Comparison of ENCODE assay signal across 8 cellular contexts in the genomic region with DNA sequence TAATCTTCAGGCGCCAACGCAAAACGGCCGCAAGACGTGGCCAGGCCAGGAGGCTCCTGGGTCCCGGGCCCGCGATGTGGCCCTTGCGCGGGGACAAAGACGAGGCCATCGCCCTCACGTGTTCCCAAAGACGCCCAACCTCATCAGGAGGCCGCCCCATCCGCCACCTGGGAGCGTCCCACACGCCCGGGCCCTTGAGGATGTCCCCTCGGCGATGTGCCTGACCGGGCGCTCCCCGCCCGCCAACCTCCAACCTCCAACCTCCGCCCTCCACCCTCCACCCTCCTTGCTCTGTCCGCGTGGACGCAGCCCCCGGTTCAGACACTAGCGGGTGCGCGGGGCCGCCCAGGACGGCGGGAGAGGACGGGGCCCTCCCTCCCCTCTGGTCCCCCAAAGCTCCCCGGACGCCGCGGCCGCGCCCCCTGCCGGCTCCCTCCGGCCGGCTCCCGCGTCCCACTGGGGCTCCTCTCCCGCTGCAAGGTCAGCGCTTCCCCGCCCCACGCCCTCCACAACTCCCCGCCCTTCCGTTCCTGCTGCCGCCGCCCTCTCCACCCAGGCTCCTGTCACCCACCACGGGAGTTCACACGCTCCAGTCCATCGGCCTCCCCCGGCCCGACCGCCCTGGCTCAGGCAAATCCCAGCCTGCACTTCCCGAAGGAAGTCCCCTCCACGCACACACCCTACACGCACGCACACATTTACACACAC.
DNase-seq lines count a peak whose midpoint lies in the region; ATAC-seq lines count a peak whose summit lies in the region.

No MANE protein-coding gene starts in this region.

- DNase-seq in DMS153 treated with DMSO at 0.1 percent for 48 hours (lab: John Stamatoyannopoulos, UW; ENCODE audit: unreplicated experiment) (peak; percentile 42), NCI-H526 treated with DMSO at 0.1 percent for 48 hours (lab: John Stamatoyannopoulos, UW) (peak; percentile 44), iPS-NIHi7 (ENCODE audit: extremely low spot score) (peak; percentile 76)
- DNase-seq in activated naive CD4-positive, alpha-beta T cell treated with anti-CD3 and anti-CD28 coated beads, Interleukin-2, amount 10 ng/mL, durations not matched to agents 7 days and 5 days = peak; percentile 59
- DNase-seq in stimulated activated CD4-positive, alpha-beta T cell treated with anti-CD3 and anti-CD28 coated beads, Interleukin-4, amount 100 ng/mL, for 1 hour = peak; percentile 32

- H3K27me3 Mint-ChIP-seq in activated naive CD4-positive, alpha-beta T cell treated with anti-CD3 and anti-CD28 coated beads, Interleukin-2, amount 10 ng/mL, durations not matched to agents 7 days and 5 days = peaks cover 11% of the 10 kb centered on the region

- no peaks in the 10 kb centered on the region for H3K9me3 Mint-ChIP-seq in activated naive CD4-positive, alpha-beta T cell treated with anti-CD3 and anti-CD28 coated beads, Interleukin-2, amount 10 ng/mL, durations not matched to agents 7 days and 5 days

- no peak overlapping the region for H3K4me3 Mint-ChIP-seq in activated naive CD4-positive, alpha-beta T cell treated with anti-CD3 and anti-CD28 coated beads, Interleukin-2, amount 10 ng/mL, durations not matched to agents 7 days and 5 days

- no peaks in the 10 kb centered on the region for H3K4me1 Mint-ChIP-seq in activated naive CD4-positive, alpha-beta T cell treated with anti-CD3 and anti-CD28 coated beads, Interleukin-2, amount 10 ng/mL, durations not matched to agents 7 days and 5 days

- H3K36me3 Mint-ChIP-seq in activated naive CD4-positive, alpha-beta T cell treated with anti-CD3 and anti-CD28 coated beads, Interleukin-2, amount 10 ng/mL, durations not matched to agents 7 days and 5 days = no peaks in the 10 kb centered on the region

- no peak overlapping the region for H3K27ac Mint-ChIP-seq in activated naive CD4-positive, alpha-beta T cell treated with anti-CD3 and anti-CD28 coated beads, Interleukin-2, amount 10 ng/mL, durations not matched to agents 7 days and 5 days

- CTCF ChIA-PET in activated naive CD4-positive, alpha-beta T cell treated with anti-CD3 and anti-CD28 coated beads, Interleukin-2, amount 10 ng/mL, durations not matched to agents 7 days and 5 days (lab: Charles Lee) = no interaction called here

- no peak for ATAC-seq in GM21381 (IDR thresholded peaks at IDR 0.05; ENCODE audit: unreplicated experiment)
- ATAC-seq in HG03432 (IDR thresholded peaks at IDR 0.05; ENCODE audit: unreplicated experiment) = no peak
- no peak for ATAC-seq in GM21825 (IDR thresholded peaks at IDR 0.05; ENCODE audit: unreplicated experiment)
